In genomic region chrY:13339381-13339780, GRCh38 we compare ENCODE assay signal across 16 cellular contexts.
A peak's percentile ranks its signal among the peaks of the same experiment; 100 is the strongest.
DNase-seq lines count a peak whose midpoint lies in the region; ATAC-seq and TF ChIP-seq lines count a peak whose summit lies in the region.
"Had no signal": no experiment of that assay in that cellular context is flagged by ENCODE, and none has a peak within 500 bp of the region (broad histone marks: within the 10 kb centered on the region; RNA-seq: fewer than 3 reads in every experiment).

No MANE protein-coding gene starts in this region.

- CTCF ChIA-PET in activated B cell treated with CpG ODN at 0.5 μM for 24 hours (lab: Charles Lee): no interaction called here

- H3K4me3 Mint-ChIP-seq in activated B cell treated with CpG ODN at 0.5 μM for 24 hours: no peak overlapping the region
- H3K4me3 Mint-ChIP-seq: CD8-positive, alpha-beta memory T cell had no signal

- H3K27me3 Mint-ChIP-seq in activated B cell treated with CpG ODN at 0.5 μM for 24 hours: no peaks in the 10 kb centered on the region
- H3K27me3 Mint-ChIP-seq: CD8-positive, alpha-beta memory T cell had no signal

- intact Hi-C loops in Right ventricle myocardium superior (cut with DNase I): no loop called here
- intact Hi-C loops in cardiac septum (cut with DNase I): no loop called here
- intact Hi-C loops in activated B cell treated with CpG ODN at 0.5 μM for 24 hours (cut with micrococcal nuclease): no loop called here

- POLR2A ChIA-PET in activated B cell treated with CpG ODN at 0.5 μM for 24 hours (lab: Charles Lee): no interaction called here

- DNase-seq in Right ventricle myocardium superior: no peak
- DNase-seq in cardiac septum (ENCODE audit: low spot score): no peak
- no peak for DNase-seq in activated B cell treated with CpG ODN at 0.5 μM for 24 hours
- DNase-seq in left kidney (ENCODE audit: low read depth, low spot score): peak; percentile 30
- no peak for DNase-seq in NOMO-1 treated with dmso at 0.1 percent for 144 hours (lab: John Stamatoyannopoulos, UW; ENCODE audit: unreplicated experiment)
- DNase-seq: ACHN; CD8-positive, alpha-beta memory T cell; DND-41; KG1; NCI-H1092; NCI-H2107; NCI-H345; NCI-H69; PC-9 had no signal

- peaks cover 17% of the 10 kb centered on the region for H3K4me1 Mint-ChIP-seq in activated B cell treated with CpG ODN at 0.5 μM for 24 hours

- no peaks in the 10 kb centered on the region for H3K9me3 Mint-ChIP-seq in activated B cell treated with CpG ODN at 0.5 μM for 24 hours
- H3K9me3 Mint-ChIP-seq: CD8-positive, alpha-beta memory T cell had no signal

- H3K27ac Mint-ChIP-seq in activated B cell treated with CpG ODN at 0.5 μM for 24 hours: peak overlapping the region; percentile 19
- H3K27ac Mint-ChIP-seq: CD8-positive, alpha-beta memory T cell had no signal

- ATAC-seq in Right ventricle myocardium superior (ENCODE audit: poor library complexity) (peak; percentile 18), activated B cell treated with CpG ODN at 0.5 μM for 24 hours (ENCODE audit: low read depth) (no peak), GM21423 (IDR thresholded peaks at IDR 0.05; ENCODE audit: unreplicated experiment) (no peak), HG03175 (IDR thresholded peaks at IDR 0.05; ENCODE audit: unreplicated experiment) (no peak)

- peaks cover 55% of the 10 kb centered on the region for H3K36me3 Mint-ChIP-seq in activated B cell treated with CpG ODN at 0.5 μM for 24 hours (ENCODE audit: low read depth)

- no peak for TF ChIP-seq CTCF in activated B cell treated with CpG ODN at 0.5 μM for 24 hours (IDR thresholded peaks at IDR 0.05)
